In the genomic region with DNA sequence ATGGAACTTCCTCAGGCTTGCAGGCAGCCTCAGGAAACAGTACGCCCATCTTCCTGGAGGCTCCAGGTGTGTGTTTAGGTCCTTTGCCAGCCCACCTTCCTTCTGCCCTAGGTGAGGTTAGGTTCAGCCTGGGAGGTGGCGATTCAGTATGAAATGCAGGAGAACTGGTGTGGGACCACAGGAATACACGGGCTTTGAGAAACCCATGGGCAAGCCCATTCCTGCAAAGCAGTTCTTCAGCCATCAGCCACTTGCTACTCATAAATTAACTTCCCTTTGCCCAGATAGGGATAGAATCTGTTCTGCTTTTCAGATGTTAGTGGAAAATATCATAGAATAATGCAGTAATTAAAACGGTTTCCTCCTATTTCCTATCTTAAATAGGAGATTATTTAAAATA, we compare ENCODE assay signal across 9 cellular contexts. TPM values are rescaled to one million over a fixed set of nuclear protein-coding genes. Genes with fewer than 3 reads are reported as not detected.
DNase-seq lines count a peak whose midpoint lies in the region; ATAC-seq and TF ChIP-seq lines count a peak whose summit lies in the region.
"Had no signal": no experiment of that assay in that cellular context is flagged by ENCODE, and none has a peak within 500 bp of the region (broad histone marks: within the 10 kb centered on the region; RNA-seq: fewer than 3 reads in every experiment).

No MANE protein-coding gene starts in this region.

- H4K20me1 ChIP-seq in OCI-LY3 (ENCODE audit: insufficient read depth, low read length), result peaks cover 46% of the 10 kb centered on the region

- H3K27me3 Mint-ChIP-seq in activated CD4-positive, alpha-beta T cell treated with anti-CD3 and anti-CD28 coated beads, Interleukin-2, amount 10 ng/mL, durations not matched to agents 24 days and 14 days, result no peaks in the 10 kb centered on the region
- H3K27me3 Mint-ChIP-seq in stimulated activated naive B cell treated with anti-CD40 and anti-IgM and Interleukin-4, amounts not matched to agents 10 μg/mL and 1 μg/mL and 100 μg/mL, for 72 hours, result no peaks in the 10 kb centered on the region

- H3K9me3 ChIP-seq in OCI-LY3 (ENCODE audit: insufficient read depth, low read length) (no peaks in the 10 kb centered on the region), esophagus (ENCODE audit: control insufficient read depth in 2 of 2, insufficient read depth in 1 of 2, low read depth in 1 of 2, low read length in 1 of 2) (no peaks in the 10 kb centered on the region)
- H3K9me3 ChIP-seq: BE2C had no signal

- DNase-seq in activated CD4-positive, alpha-beta T cell treated with anti-CD3 and anti-CD28 coated beads, Interleukin-2, amount 10 ng/mL, durations not matched to agents 24 days and 14 days, result no peak
- no peak for DNase-seq in activated CD4-positive, alpha-beta T cell treated with anti-CD3 and anti-CD28 coated beads, Interleukin-2, amount 50 U/mL, for 48 hours
- DNase-seq in stimulated activated naive B cell treated with anti-CD40 and anti-IgM and Interleukin-4, amounts not matched to agents 10 μg/mL and 1 μg/mL and 100 μg/mL, for 72 hours, result no peak
- DNase-seq in NCI-H774 (lab: John Stamatoyannopoulos, UW) (no peak), cerebellar nuclear complex (lab: John Stamatoyannopoulos, UW) (no peak)
- DNase-seq: BE2C had no signal

- H3K27me3 ChIP-seq in OCI-LY3 (ENCODE audit: low read depth, low read length), result no peaks in the 10 kb centered on the region
- H3K27me3 ChIP-seq in esophagus (ENCODE audit: control insufficient read depth in 1 of 2, insufficient read depth in 2 of 2, low read length in 2 of 2), result no peaks in the 10 kb centered on the region
- H3K27me3 ChIP-seq: BE2C had no signal

- peaks cover 43% of the 10 kb centered on the region for H3K4me1 Mint-ChIP-seq in activated CD4-positive, alpha-beta T cell treated with anti-CD3 and anti-CD28 coated beads, Interleukin-2, amount 10 ng/mL, durations not matched to agents 24 days and 14 days
- H3K4me1 Mint-ChIP-seq in stimulated activated naive B cell treated with anti-CD40 and anti-IgM and Interleukin-4, amounts not matched to agents 10 μg/mL and 1 μg/mL and 100 μg/mL, for 72 hours, result peaks cover 58 to 74% of the 10 kb centered on the region in 2 donors

- H3K9ac ChIP-seq in OCI-LY3 (ENCODE audit: low read length), result no peak overlapping the region

- no peaks in the 10 kb centered on the region for H3K9me3 Mint-ChIP-seq in activated CD4-positive, alpha-beta T cell treated with anti-CD3 and anti-CD28 coated beads, Interleukin-2, amount 10 ng/mL, durations not matched to agents 24 days and 14 days
- H3K9me3 Mint-ChIP-seq in stimulated activated naive B cell treated with anti-CD40 and anti-IgM and Interleukin-4, amounts not matched to agents 10 μg/mL and 1 μg/mL and 100 μg/mL, for 72 hours, result peaks cover 4% of the 10 kb centered on the region in 2 donors

- peak overlapping the region; percentile 9; the same call in 1 of the 2 replicates for H3K27ac ChIP-seq in OCI-LY3 (ENCODE audit: low read length)
- peak overlapping the region; percentile 75 to 77 for H3K27ac ChIP-seq in esophagus (ENCODE audit: low read depth in 2 of 2, low read length in 1 of 2)

- H2AFZ ChIP-seq in OCI-LY3 (ENCODE audit: low read depth, low read length), result no peak overlapping the region

- H3K4me3 Mint-ChIP-seq in activated CD4-positive, alpha-beta T cell treated with anti-CD3 and anti-CD28 coated beads, Interleukin-2, amount 10 ng/mL, durations not matched to agents 24 days and 14 days, result peak overlapping the region; percentile 73
- peak overlapping the region in 1 of 2 donors; percentile 37 for H3K4me3 Mint-ChIP-seq in stimulated activated naive B cell treated with anti-CD40 and anti-IgM and Interleukin-4, amounts not matched to agents 10 μg/mL and 1 μg/mL and 100 μg/mL, for 72 hours

- intact Hi-C loops in activated CD4-positive, alpha-beta T cell treated with anti-CD3 and anti-CD28 coated beads, Interleukin-2, amount 10 ng/mL, durations not matched to agents 24 days and 14 days (cut with micrococcal nuclease), result loop anchor here (1.0 to 5.0 kb wide), 3 partner anchors 14 to 34 kb away; a partner anchor contains a TSS

- ATAC-seq in stimulated activated naive B cell treated with anti-CD40 and anti-IgM and Interleukin-4, amounts not matched to agents 10 μg/mL and 1 μg/mL and 100 μg/mL, for 72 hours (replicated peaks), result peak; percentile 41 to 45
- ATAC-seq in GM19328 (IDR thresholded peaks at IDR 0.05; ENCODE audit: unreplicated experiment), result no peak

- H3K36me3 ChIP-seq in OCI-LY3 (replicated peaks; ENCODE audit: low read depth, low read length) (peaks cover 4% of the 10 kb centered on the region), esophagus (ENCODE audit: control insufficient read depth in 2 of 2, insufficient read depth in 2 of 2, low read length in 1 of 2) (peaks cover 0 to 12% of the 10 kb centered on the region in 2 donors)
- H3K36me3 ChIP-seq: BE2C had no signal

- peak overlapping the region; percentile 63 for H3K27ac Mint-ChIP-seq in activated CD4-positive, alpha-beta T cell treated with anti-CD3 and anti-CD28 coated beads, Interleukin-2, amount 10 ng/mL, durations not matched to agents 24 days and 14 days
- H3K27ac Mint-ChIP-seq in stimulated activated naive B cell treated with anti-CD40 and anti-IgM and Interleukin-4, amounts not matched to agents 10 μg/mL and 1 μg/mL and 100 μg/mL, for 72 hours, result no peak overlapping the region

- TF ChIP-seq CTCF in OCI-LY3 (IDR thresholded peaks at IDR 0.05; ENCODE audit: low read depth, low read length), result no peak

- H3K4me3 ChIP-seq in OCI-LY3 (ENCODE audit: low read length) (no peak overlapping the region), esophagus (ENCODE audit: low read depth in 1 of 2, low read length in 2 of 2) (no peak overlapping the region)

- peaks cover 32% of the 10 kb centered on the region for H3K79me2 ChIP-seq in OCI-LY3 (ENCODE audit: low read length)

- H3K4me1 ChIP-seq in OCI-LY3 (ENCODE audit: low read length), result peaks cover 29% of the 10 kb centered on the region
- H3K4me1 ChIP-seq in esophagus (ENCODE audit: control insufficient read depth in 2 of 2, insufficient read depth in 2 of 2, low read length in 1 of 2), result peaks cover 9 to 17% of the 10 kb centered on the region in 2 donors

- WGBS in esophagus, 2 donors, result 25 to 42% methylated on average over 4 of the region's 4 CpGs

- H3K36me3 Mint-ChIP-seq in activated CD4-positive, alpha-beta T cell treated with anti-CD3 and anti-CD28 coated beads, Interleukin-2, amount 10 ng/mL, durations not matched to agents 24 days and 14 days (ENCODE audit: low read depth), result peaks cover 5% of the 10 kb centered on the region
- peaks cover 28 to 38% of the 10 kb centered on the region in 2 donors for H3K36me3 Mint-ChIP-seq in stimulated activated naive B cell treated with anti-CD40 and anti-IgM and Interleukin-4, amounts not matched to agents 10 μg/mL and 1 μg/mL and 100 μg/mL, for 72 hours

- H3K4me2 ChIP-seq in OCI-LY3 (ENCODE audit: low read length), result peak overlapping the region; percentile 51

RNA-seq across cellular contexts. Expression of a gene that starts 32.2 kb away (rescaled TPM):
- 47.2 and 47.3 TPM in 2 replicates for total RNA-seq in activated CD4-positive, alpha-beta T cell treated with anti-CD3 and anti-CD28 coated beads, Interleukin-2, amount 10 ng/mL, durations not matched to agents 24 days and 14 days
- 10 to 100 TPM; 13.4 to 23.2 TPM for polyA plus RNA-seq in esophagus
